ENCODE assay signal across 1 cellular context in genomic region chr1:228071839-228072657, GRCh38.
TF ChIP-seq lines count a peak whose summit lies in the region.

No MANE protein-coding gene starts in this region.

TF ChIP-seq in HEK293, 187 proteins besides CTCF, POLR2A, EP300 and RAD21 (continued from another document):
- TF ChIP-seq ZSCAN5A (tag by site-specific recombination; IDR thresholded peaks at IDR 0.05), result peak; percentile 48; the same call in 1 of the 2 replicates
- TF ChIP-seq ZNF169 (tag by site-specific recombination; IDR thresholded peaks at IDR 0.05), result no peak
- TF ChIP-seq ZNF37A (tag by site-specific recombination; IDR thresholded peaks at IDR 0.05), result no peak
- peak; percentile 17; the same call in 1 of the 2 replicates for TF ChIP-seq MZF1 (tag by site-specific recombination; IDR thresholded peaks at IDR 0.05; ENCODE audit: borderline replicate concordance)
- TF ChIP-seq ZBTB48 (tag by site-specific recombination; IDR thresholded peaks at IDR 0.05), result peak; percentile 73; the same call in 1 of the 2 replicates
- peak; percentile 98 for TF ChIP-seq EGR2 (tag by site-specific recombination; IDR thresholded peaks at IDR 0.05; ENCODE audit: low read depth)
- TF ChIP-seq ZBTB44 (tag by site-specific recombination; IDR thresholded peaks at IDR 0.05), result no peak
- TF ChIP-seq ZNF175 (tag by site-specific recombination; IDR thresholded peaks at IDR 0.05), result 0 out of 2 replicates have a peak, but pooled peaks have one; percentile 9
- TF ChIP-seq ZBTB11 (tag by site-specific recombination; conservative IDR thresholded peaks at IDR 0.05; ENCODE audit: low read depth), result no peak
- peak; percentile 63; the same call in 1 of the 2 replicates for TF ChIP-seq ZNF837 (tag by site-specific recombination; IDR thresholded peaks at IDR 0.05)
- TF ChIP-seq ZEB2 (tag by site-specific recombination; IDR thresholded peaks at IDR 0.05), result 0 out of 2 replicates have a peak, but pooled peaks have one; percentile 41
- TF ChIP-seq ZNF600 (tag by site-specific recombination; IDR thresholded peaks at IDR 0.05), result peak; percentile 67
- TF ChIP-seq ZNF501 (tag by site-specific recombination; IDR thresholded peaks at IDR 0.05), result peak; percentile 51; the same call in 1 of the 2 replicates
- TF ChIP-seq ZNF2 (tag by site-specific recombination; IDR thresholded peaks at IDR 0.05), result 0 out of 2 replicates have a peak, but pooled peaks have one; percentile 39
- TF ChIP-seq SETDB1 (IDR thresholded peaks at IDR 0.05; ENCODE audit: insufficient read length, low read length), result no peak
- no peak for TF ChIP-seq ATF2 (tag by site-specific recombination; IDR thresholded peaks at IDR 0.05; ENCODE audit: low read depth)
- peak; percentile 52 for TF ChIP-seq PATZ1 (tag by site-specific recombination; IDR thresholded peaks at IDR 0.05)
- no peak for TF ChIP-seq ZNF624 (tag by site-specific recombination; IDR thresholded peaks at IDR 0.05)
- TF ChIP-seq ZFHX2 (tag by site-specific recombination; conservative IDR thresholded peaks at IDR 0.05), result peak; percentile 95
- no peak for TF ChIP-seq HOXA7 (CRISPR knock-in tag; IDR thresholded peaks at IDR 0.05; ENCODE audit: borderline replicate concordance)
